In the genomic region with DNA sequence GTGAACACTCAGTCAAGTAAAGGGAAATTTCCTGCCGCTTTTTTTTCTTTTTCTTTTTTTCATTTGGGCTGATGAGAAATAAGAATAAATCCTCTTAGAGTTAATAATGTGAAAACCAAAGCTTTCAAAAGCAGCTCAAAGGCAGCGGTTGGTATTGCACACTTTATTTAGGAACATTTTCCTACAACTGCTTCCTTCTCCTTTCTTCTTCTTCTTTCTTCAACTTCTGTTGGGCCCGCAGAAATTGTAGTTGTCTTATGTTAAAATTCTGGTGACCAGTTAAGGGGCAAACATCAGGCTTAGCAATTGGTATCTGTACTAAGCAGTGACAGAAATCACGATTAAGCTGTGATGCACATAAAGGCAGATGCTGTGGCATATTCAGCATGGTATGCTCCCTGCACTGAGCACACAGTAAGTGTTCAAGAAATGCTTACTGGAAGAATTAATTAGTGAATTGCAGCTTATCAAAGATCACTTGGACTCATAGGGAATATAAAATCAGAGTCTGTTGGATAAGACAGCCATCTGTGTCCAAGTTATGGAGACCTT, we compare ENCODE assay signal across 13 cellular contexts.
A peak's percentile ranks its signal among the peaks of the same experiment; 100 is the strongest.
DNase-seq lines count a peak whose midpoint lies in the region; ATAC-seq and TF ChIP-seq lines count a peak whose summit lies in the region.
"Had no signal": no experiment of that assay in that cellular context is flagged by ENCODE, and none has a peak within 500 bp of the region (broad histone marks: within the 10 kb centered on the region; RNA-seq: fewer than 3 reads in every experiment).

No MANE protein-coding gene starts in this region.

- peaks cover 84% of the 10 kb centered on the region for H3F3A ChIP-seq in MM.1S (ENCODE audit: insufficient read depth, low read length)

- no peaks in the 10 kb centered on the region for H3K9me2 ChIP-seq in MM.1S (replicated peaks; ENCODE audit: insufficient read depth, low read length)

- H3K36me3 ChIP-seq in MM.1S (replicated peaks; ENCODE audit: insufficient read depth, low read length), result no peaks in the 10 kb centered on the region
- H3K36me3 ChIP-seq: gastroesophageal sphincter, right atrium auricular region had no signal

- H3K4me3 ChIP-seq in MM.1S (ENCODE audit: low read length), result peak overlapping the region; percentile 1; the same call in 1 of the 2 replicates
- H3K4me3 ChIP-seq: gastroesophageal sphincter, right atrium auricular region had no signal

- H3K9ac ChIP-seq in MM.1S (ENCODE audit: low read length), result peak overlapping the region; percentile 59

- H3K4me1 ChIP-seq in MM.1S (ENCODE audit: low read length), result peaks cover 79% of the 10 kb centered on the region
- H3K4me1 ChIP-seq: right atrium auricular region had no signal

- 0 out of 2 replicates have a peak, but pooled peaks cover 20% of the 10 kb centered on the region for H3K79me2 ChIP-seq in MM.1S (ENCODE audit: low read length)

- ATAC-seq in activated T-helper 17 cell treated with anti-CD3 and anti-CD28 coated beads, Interleukin-2, amount 50 U/mL, for 72 hours (replicated peaks), result no peak
- ATAC-seq: gastroesophageal sphincter had no signal

- no peaks in the 10 kb centered on the region for H3K9me3 ChIP-seq in MM.1S (replicated peaks; ENCODE audit: insufficient read depth, low read length)
- H3K9me3 ChIP-seq: gastroesophageal sphincter, right atrium auricular region had no signal

- H4K20me1 ChIP-seq in MM.1S (ENCODE audit: insufficient read depth, low read length), result no peaks in the 10 kb centered on the region

- peak overlapping the region; percentile 35 for H3K4me3 Mint-ChIP-seq in activated T-cell treated with anti-CD3 and anti-CD28 coated beads, Interleukin-2, amount 50 U/mL, for 24 hours
- H3K4me3 Mint-ChIP-seq in activated T-helper 17 cell treated with anti-CD3 and anti-CD28 coated beads, Interleukin-2, amount 50 U/mL, for 72 hours, result peak overlapping the region; percentile 10
- H3K4me3 Mint-ChIP-seq: activated T-cell treated with anti-CD3 and anti-CD28 coated beads, Interleukin-2, amount 50 U/mL, for 4 hours; B cell had no signal

- H3K36me3 Mint-ChIP-seq in activated T-cell treated with anti-CD3 and anti-CD28 coated beads, Interleukin-2, amount 50 U/mL, for 24 hours (ENCODE audit: low read depth), result no peaks in the 10 kb centered on the region
- no peaks in the 10 kb centered on the region for H3K36me3 Mint-ChIP-seq in activated T-helper 17 cell treated with anti-CD3 and anti-CD28 coated beads, Interleukin-2, amount 50 U/mL, for 72 hours (ENCODE audit: low read depth)

- H3K9me3 Mint-ChIP-seq in activated T-cell treated with anti-CD3 and anti-CD28 coated beads, Interleukin-2, amount 50 U/mL, for 24 hours, result no peaks in the 10 kb centered on the region
- H3K9me3 Mint-ChIP-seq in activated T-helper 17 cell treated with anti-CD3 and anti-CD28 coated beads, Interleukin-2, amount 50 U/mL, for 72 hours, result no peaks in the 10 kb centered on the region
- H3K9me3 Mint-ChIP-seq: activated T-cell treated with anti-CD3 and anti-CD28 coated beads, Interleukin-2, amount 50 U/mL, for 4 hours had no signal

- no peak for TF ChIP-seq CTCF in MM.1S (IDR thresholded peaks at IDR 0.05; ENCODE audit: low read length)

- peak overlapping the region; percentile 40 for H3K4me2 ChIP-seq in MM.1S (ENCODE audit: low read depth, low read length)

- H3K27me3 ChIP-seq in MM.1S (replicated peaks; ENCODE audit: insufficient read depth, low read length), result no peaks in the 10 kb centered on the region
- H3K27me3 ChIP-seq: gastroesophageal sphincter, right atrium auricular region had no signal

- H3K27me3 Mint-ChIP-seq in activated T-cell treated with anti-CD3 and anti-CD28 coated beads, Interleukin-2, amount 50 U/mL, for 24 hours, result no peaks in the 10 kb centered on the region
- peaks cover 3% of the 10 kb centered on the region for H3K27me3 Mint-ChIP-seq in activated T-helper 17 cell treated with anti-CD3 and anti-CD28 coated beads, Interleukin-2, amount 50 U/mL, for 72 hours

- DNase-seq in activated T-cell treated with anti-CD3 and anti-CD28 coated beads, Interleukin-2, amount 50 U/mL, for 24 hours, result no peak
- no peak for DNase-seq in activated T-cell treated with anti-CD3 and anti-CD28 coated beads, Interleukin-2, amount 50 U/mL, for 1 hour
- DNase-seq in MM.1S (peak; percentile 36), pons (ENCODE audit: low spot score) (peak; percentile 73), anterior cingulate cortex (lab: John Stamatoyannopoulos, UW) (no peak), NCI-H69 (lab: John Stamatoyannopoulos, UW) (no peak)
- no peak for DNase-seq in stimulated activated CD4-positive, alpha-beta T cell treated with anti-CD3 and anti-CD28 coated beads, Interleukin-1b, Interleukin-23, amount 100 ng/mL, for 48 hours
- DNase-seq: activated T-cell treated with anti-CD3 and anti-CD28 coated beads, Interleukin-2, amount 50 U/mL, for 4 hours; stimulated activated naive CD4-positive, alpha-beta T cell treated with Interleukin-2 at 50 U/mL for 16 hours had no signal

- H3K27ac ChIP-seq in MM.1S (ENCODE audit: low read length), result peak overlapping the region; percentile 88
- H3K27ac ChIP-seq: gastroesophageal sphincter, right atrium auricular region had no signal

- H3K4me1 Mint-ChIP-seq in activated T-cell treated with anti-CD3 and anti-CD28 coated beads, Interleukin-2, amount 50 U/mL, for 24 hours (ENCODE audit: low read depth), result peaks cover 64% of the 10 kb centered on the region
- peaks cover 15% of the 10 kb centered on the region for H3K4me1 Mint-ChIP-seq in activated T-helper 17 cell treated with anti-CD3 and anti-CD28 coated beads, Interleukin-2, amount 50 U/mL, for 72 hours
- H3K4me1 Mint-ChIP-seq: B cell had no signal

- H3K27ac Mint-ChIP-seq in activated T-cell treated with anti-CD3 and anti-CD28 coated beads, Interleukin-2, amount 50 U/mL, for 24 hours, result peak overlapping the region; percentile 83
- H3K27ac Mint-ChIP-seq in activated T-helper 17 cell treated with anti-CD3 and anti-CD28 coated beads, Interleukin-2, amount 50 U/mL, for 72 hours, result peak overlapping the region; percentile 1
- H3K27ac Mint-ChIP-seq: B cell had no signal

- peak overlapping the region; percentile 35 for H2AFZ ChIP-seq in MM.1S (ENCODE audit: low read length)

Comparison
In these comparisons a context has a peak if more than half of its experiments do, and no peak if none do; other contexts are left out.
1. DNase-seq: peak in MM.1S (single experiment) and pons (single experiment); none in activated T-cell treated with anti-CD3 and anti-CD28 coated beads, Interleukin-2, amount 50 U/mL, for 24 hours (single experiment), activated T-cell treated with anti-CD3 and anti-CD28 coated beads, Interleukin-2, amount 50 U/mL, for 1 hour (single experiment), stimulated activated CD4-positive, alpha-beta T cell treated with anti-CD3 and anti-CD28 coated beads, Interleukin-1b, Interleukin-23, amount 100 ng/mL, for 48 hours (single experiment), anterior cingulate cortex (0 of 58) and NCI-H69 (single experiment).